ENCODE assay signal across 5 cellular contexts in the genomic region with DNA sequence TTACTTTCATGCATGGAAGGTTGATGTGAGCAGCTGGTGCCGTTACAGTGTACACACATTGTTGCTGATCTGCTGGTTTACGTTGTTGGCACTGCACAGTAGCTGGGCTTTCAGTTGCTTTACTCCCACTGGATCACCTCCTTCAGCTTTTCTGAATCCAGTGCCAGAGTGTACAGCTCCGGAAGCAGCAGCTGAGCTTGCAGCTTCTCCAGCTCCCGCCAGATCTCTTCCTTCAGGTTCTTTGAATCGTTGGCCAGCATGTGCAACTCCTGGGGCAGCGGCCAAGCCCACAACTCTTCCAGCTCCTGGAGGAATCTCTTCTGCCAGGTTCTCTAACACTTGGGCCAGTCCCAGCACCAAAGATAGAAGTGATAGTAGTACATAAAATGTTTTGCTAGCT.
"Had no signal": no experiment of that assay in that cellular context is flagged by ENCODE, and none has a peak within 500 bp of the region (broad histone marks: within the 10 kb centered on the region; RNA-seq: fewer than 3 reads in every experiment).

No MANE protein-coding gene starts in this region.

- H3K27ac ChIP-seq: GM23248 had no signal

- H3K4me3 ChIP-seq: GM23248, K562 had no signal

- H2AFZ ChIP-seq: GM23248 had no signal

- ATAC-seq: K562 had no signal

- H3K9me3 Mint-ChIP-seq: H9 had no signal

- DNase-seq: GM23248, H9, HCEC 1CT, IMR-90 had no signal

- H3K4me3 Mint-ChIP-seq: H9 had no signal

- H3K4me1 Mint-ChIP-seq: H9 had no signal
